ENCODE assay signal across 1 cellular context in genomic region chr7:102152672-102153585, GRCh38.
TF ChIP-seq lines count a peak whose summit lies in the region.

No MANE protein-coding gene starts in this region.

TF ChIP-seq in HepG2, 621 proteins besides CTCF, POLR2A, EP300 and RAD21 (continued from another document and continues in another):
- TF ChIP-seq MYPOP (CRISPR knock-in tag; IDR thresholded peaks at IDR 0.05), result no peak
- 0 out of 2 replicates have a peak, but pooled peaks have one; percentile 17 for TF ChIP-seq RELA (CRISPR knock-in tag; IDR thresholded peaks at IDR 0.05)
- peak; percentile 61; the same call in 1 of the 2 replicates for TF ChIP-seq ZNF331 (CRISPR knock-in tag; IDR thresholded peaks at IDR 0.05)
- TF ChIP-seq TEAD3 (CRISPR knock-in tag; optimal IDR thresholded peaks at IDR 0.05; ENCODE audit: borderline replicate concordance), result peak; percentile 13
- no peak for TF ChIP-seq ZNF674 (CRISPR knock-in tag; IDR thresholded peaks at IDR 0.05; ENCODE audit: low read depth)
- TF ChIP-seq ZNF619 (CRISPR knock-in tag; IDR thresholded peaks at IDR 0.05), result no peak
- TF ChIP-seq ZNF280B (CRISPR knock-in tag; IDR thresholded peaks at IDR 0.05; ENCODE audit: borderline replicate concordance), result peak; percentile 91; the same call in 1 of the 2 replicates
- no peak for TF ChIP-seq ZNF713 (CRISPR knock-in tag; IDR thresholded peaks at IDR 0.05)
- TF ChIP-seq ZNF230 (CRISPR knock-in tag; IDR thresholded peaks at IDR 0.05), result no peak
- TF ChIP-seq GRHL1 (CRISPR knock-in tag; conservative IDR thresholded peaks at IDR 0.05), result no peak
- 0 out of 2 replicates have a peak, but pooled peaks have one; percentile 30 for TF ChIP-seq ARNT2 (CRISPR knock-in tag; IDR thresholded peaks at IDR 0.05; ENCODE audit: low read depth)
- TF ChIP-seq NR2F1 (CRISPR knock-in tag; IDR thresholded peaks at IDR 0.05), result no peak
- no peak for TF ChIP-seq ZNF317 (CRISPR knock-in tag; IDR thresholded peaks at IDR 0.05)
- no peak for TF ChIP-seq NFE2L1 (CRISPR knock-in tag; IDR thresholded peaks at IDR 0.05; ENCODE audit: borderline replicate concordance)
- no peak for TF ChIP-seq ZNF143 (CRISPR knock-in tag; IDR thresholded peaks at IDR 0.05)
- TF ChIP-seq PAX8 (CRISPR knock-in tag; IDR thresholded peaks at IDR 0.05; ENCODE audit: borderline replicate concordance), result 0 out of 2 replicates have a peak, but pooled peaks have one; percentile 35
- TF ChIP-seq GPBP1L1 (CRISPR knock-in tag; IDR thresholded peaks at IDR 0.05), result no peak
- TF ChIP-seq ZNF33B (CRISPR knock-in tag; IDR thresholded peaks at IDR 0.05), result no peak
- TF ChIP-seq ZBTB49 (CRISPR knock-in tag; IDR thresholded peaks at IDR 0.05; ENCODE audit: borderline replicate concordance), result no peak
- TF ChIP-seq NFYB (CRISPR knock-in tag; IDR thresholded peaks at IDR 0.05), result no peak; the same call in 1 of the 2 replicates
- no peak for TF ChIP-seq TCF7L2 (IDR thresholded peaks at IDR 0.05; ENCODE audit: low read depth, low read length)
- TF ChIP-seq SRF (IDR thresholded peaks at IDR 0.05; ENCODE audit: low read depth, low read length), result no peak
- no peak for TF ChIP-seq CAMTA2 (CRISPR knock-in tag; IDR thresholded peaks at IDR 0.05; ENCODE audit: borderline replicate concordance)
- TF ChIP-seq SRSF9 (IDR thresholded peaks at IDR 0.05; ENCODE audit: borderline replicate concordance, insufficient read depth, low read depth, low read length, poor library complexity, severe bottlenecking), result no peak
- peak; percentile 84 for TF ChIP-seq FOSL2 (CRISPR knock-in tag; IDR thresholded peaks at IDR 0.05)
- no peak for TF ChIP-seq SOX13 (IDR thresholded peaks at IDR 0.05)
- peak in 1 of 2 experiments; percentile 53; a peak in 1 of 4 replicates for TF ChIP-seq SOX13 (CRISPR knock-in tag; conservative IDR thresholded peaks at IDR 0.05 in 1 of 2, IDR thresholded peaks at IDR 0.05 in 1 of 2)
- TF ChIP-seq ZNF30 (CRISPR knock-in tag; IDR thresholded peaks at IDR 0.05), result no peak
- peak; percentile 78; the same call in 1 of the 2 replicates for TF ChIP-seq ZNF431 (CRISPR knock-in tag; IDR thresholded peaks at IDR 0.05; ENCODE audit: borderline replicate concordance, low read depth)
- peak; percentile 87 for TF ChIP-seq ZNF556 (CRISPR knock-in tag; IDR thresholded peaks at IDR 0.05; ENCODE audit: borderline replicate concordance)
- peak; percentile 59; the same call in 1 of the 2 replicates for TF ChIP-seq ZNF276 (CRISPR knock-in tag; IDR thresholded peaks at IDR 0.05; ENCODE audit: low read depth)
- no peak for TF ChIP-seq ZNF160 (CRISPR knock-in tag; IDR thresholded peaks at IDR 0.05)
- no peak for TF ChIP-seq ZNF3 (CRISPR knock-in tag; IDR thresholded peaks at IDR 0.05)
- TF ChIP-seq JDP2 (CRISPR knock-in tag; IDR thresholded peaks at IDR 0.05; ENCODE audit: borderline replicate concordance), result no peak
- no peak for TF ChIP-seq ZNF512B (CRISPR knock-in tag; IDR thresholded peaks at IDR 0.05; ENCODE audit: borderline replicate concordance)
- no peak for TF ChIP-seq AKNA (CRISPR knock-in tag; IDR thresholded peaks at IDR 0.05; ENCODE audit: borderline replicate concordance)
- no peak; the same call in 1 of the 2 replicates for TF ChIP-seq ZNF460 (CRISPR knock-in tag; IDR thresholded peaks at IDR 0.05; ENCODE audit: borderline replicate concordance)
- no peak for TF ChIP-seq HDAC6 (IDR thresholded peaks at IDR 0.05; ENCODE audit: low read depth, low read length)
- 0 out of 2 replicates have a peak, but pooled peaks have one; percentile 10 for TF ChIP-seq CSRNP1 (CRISPR knock-in tag; IDR thresholded peaks at IDR 0.05)
- 0 out of 2 replicates have a peak, but pooled peaks have one; percentile 50 for TF ChIP-seq MLX (CRISPR knock-in tag; IDR thresholded peaks at IDR 0.05)
